ENCODE assay signal across 12 cellular contexts in genomic region chr5:139863361-139863760, GRCh38.
DNase-seq lines count a peak whose midpoint lies in the region; ATAC-seq and TF ChIP-seq lines count a peak whose summit lies in the region.
"Had no signal": no experiment of that assay in that cellular context is flagged by ENCODE, and none has a peak within 500 bp of the region (broad histone marks: within the 10 kb centered on the region; RNA-seq: fewer than 3 reads in every experiment).

No MANE protein-coding gene starts in this region.

- H3K23ac ChIP-seq in IMR-90 (ENCODE audit: low read depth, low read length), result no peak overlapping the region

- no peak overlapping the region for H4K8ac ChIP-seq in IMR-90 (ENCODE audit: low read depth in 2 of 2, low read length in 2 of 2)

- H4K20me1 ChIP-seq in IMR-90 (ENCODE audit: insufficient read depth, low read length), result no peaks in the 10 kb centered on the region
- H4K20me1 ChIP-seq: BLaER1 had no signal

- H3K4me1 ChIP-seq in IMR-90 (ENCODE audit: control insufficient read depth, insufficient read depth, low read length) (no peaks in the 10 kb centered on the region), lung (ENCODE audit: control insufficient read depth in 2 of 2, insufficient read depth in 2 of 2, low read length in 2 of 2) (no peaks in the 10 kb centered on the region)
- H3K4me1 ChIP-seq: BLaER1 had no signal

- no peak overlapping the region for H2AK5ac ChIP-seq in IMR-90 (ENCODE audit: low read depth, low read length)

- TF ChIP-seq POLR2A in IMR-90 (IDR thresholded peaks at IDR 0.05; ENCODE audit: low read depth, low read length), result no peak

- no peak overlapping the region for H2BK120ac ChIP-seq in IMR-90 (ENCODE audit: low read depth, low read length)

- intact Hi-C loops in IMR-90 (cut with micrococcal nuclease), result loop anchor here (5.0 kb wide), 1 partner anchor 104 kb away; no protein-coding TSS in a partner anchor

- no peak overlapping the region for H2AK9ac ChIP-seq in IMR-90 (replicated peaks; ENCODE audit: low read depth, low read length, poor library complexity)

- H3K9me3 ChIP-seq in IMR-90 (ENCODE audit: control insufficient read depth, insufficient read depth, low read length), result no peaks in the 10 kb centered on the region
- H3K9me3 ChIP-seq in lung (ENCODE audit: control insufficient read depth in 2 of 2, insufficient read depth in 1 of 2, low read length in 1 of 2), result no peaks in the 10 kb centered on the region
- H3K9me3 ChIP-seq: BLaER1 had no signal

- peaks cover 70% of the 10 kb centered on the region for H3K27me3 ChIP-seq in IMR-90 (ENCODE audit: control insufficient read depth, insufficient read depth, low read length)
- no peaks in the 10 kb centered on the region for H3K27me3 ChIP-seq in lung (ENCODE audit: control insufficient read depth, insufficient read depth)
- H3K27me3 ChIP-seq: BLaER1 had no signal

- no peak overlapping the region for H2BK20ac ChIP-seq in IMR-90 (ENCODE audit: low read depth, low read length)

- in situ Hi-C loops in IMR-90 (cut with MboI; ENCODE audit: low sequenced_read_pairs), result no loop called here

- DNase-seq in IMR-90 (no peak), foreskin fibroblast (peak; percentile 6 to 37), lung (ENCODE audit: low spot score) (peak; percentile 48), superior temporal gyrus (ENCODE audit: extremely low spot score) (peak; percentile 81), H4 (ENCODE audit: low spot score) (no peak), NCI-H1417 (lab: John Stamatoyannopoulos, UW) (no peak)
- DNase-seq in stimulated activated CD4-positive, alpha-beta T cell treated with anti-CD3 and anti-CD28 coated beads, Interleukin-4, amount 100 ng/mL, for 24 hours, result no peak
- no peak for DNase-seq in stimulated activated naive B cell treated with anti-CD40 and anti-IgM and Interleukin-4, amounts not matched to agents 10 μg/mL and 1 μg/mL and 100 μg/mL, for 72 hours

- TF ChIP-seq CTCF in IMR-90 (conservative IDR thresholded peaks at IDR 0.05; ENCODE audit: low read depth, low read length) (no peak), foreskin fibroblast (IDR thresholded peaks at IDR 0.05; ENCODE audit: low read depth, low read length) (no peak), lung (IDR thresholded peaks at IDR 0.05; ENCODE audit: control extremely low read depth, extremely low read depth) (no peak)

- no peak overlapping the region for H2BK5ac ChIP-seq in IMR-90 (ENCODE audit: low read depth, low read length, poor library complexity, severe bottlenecking)

- no TSS peak for BruUV-seq in IMR-90 (replicated peaks; lab: Mats Ljungman, UMichigan)

- dilution Hi-C loops in IMR-90 (cut with HindIII; ENCODE audit: low sequenced_read_pairs, unreplicated experiment), result no loop called here

- no peak overlapping the region for H3K27ac Mint-ChIP-seq in stimulated activated naive B cell treated with anti-CD40 and anti-IgM and Interleukin-4, amounts not matched to agents 10 μg/mL and 1 μg/mL and 100 μg/mL, for 72 hours
- H3K27ac Mint-ChIP-seq: activated CD4-positive, alpha-beta T cell treated with anti-CD3 and anti-CD28 coated beads for 36 hours had no signal

- no peaks in the 10 kb centered on the region for H3K79me1 ChIP-seq in IMR-90 (ENCODE audit: low read depth in 1 of 2, low read length in 2 of 2)

- POLR2A ChIA-PET in IMR-90 (lab: Charles Lee; ENCODE audit: unreplicated experiment), result no interaction called here

- H2BK15ac ChIP-seq in IMR-90 (ENCODE audit: low read depth, low read length), result no peak overlapping the region

- H3K4me1 Mint-ChIP-seq in stimulated activated naive B cell treated with anti-CD40 and anti-IgM and Interleukin-4, amounts not matched to agents 10 μg/mL and 1 μg/mL and 100 μg/mL, for 72 hours, result peaks cover 0 to 2% of the 10 kb centered on the region in 2 donors
- H3K4me1 Mint-ChIP-seq: activated CD4-positive, alpha-beta T cell treated with anti-CD3 and anti-CD28 coated beads for 36 hours; neural crest cell had no signal

- no peaks in the 10 kb centered on the region for H3K9me1 ChIP-seq in IMR-90 (ENCODE audit: insufficient read depth, low read length)

- no peak overlapping the region for H3K4me3 Mint-ChIP-seq in stimulated activated naive B cell treated with anti-CD40 and anti-IgM and Interleukin-4, amounts not matched to agents 10 μg/mL and 1 μg/mL and 100 μg/mL, for 72 hours
- H3K4me3 Mint-ChIP-seq: activated CD4-positive, alpha-beta T cell treated with anti-CD3 and anti-CD28 coated beads for 36 hours; neural crest cell had no signal

- no peak overlapping the region for H3K4me2 ChIP-seq in IMR-90 (ENCODE audit: low read depth, low read length)
- H3K4me2 ChIP-seq: BLaER1 had no signal

- no peaks in the 10 kb centered on the region for H3K9me3 Mint-ChIP-seq in stimulated activated naive B cell treated with anti-CD40 and anti-IgM and Interleukin-4, amounts not matched to agents 10 μg/mL and 1 μg/mL and 100 μg/mL, for 72 hours
- H3K9me3 Mint-ChIP-seq: neural crest cell had no signal

- no peak for TF ChIP-seq RAD21 in IMR-90 (IDR thresholded peaks at IDR 0.05; ENCODE audit: low read length)

- H3K18ac ChIP-seq in IMR-90 (ENCODE audit: low read depth, low read length), result no peak overlapping the region

- H3K27ac ChIP-seq in IMR-90 (ENCODE audit: insufficient read depth, low read length) (no peak overlapping the region), lung (ENCODE audit: low read depth in 1 of 2, low read length in 1 of 2) (no peak overlapping the region)
- H3K27ac ChIP-seq: BLaER1, HL-60 had no signal

- no peak overlapping the region for H4K91ac ChIP-seq in IMR-90 (ENCODE audit: insufficient read depth, low read depth, low read length)

- H3K56ac ChIP-seq in IMR-90 (ENCODE audit: extremely low read depth, insufficient read depth, low read length), result no peak overlapping the region

- 16% methylated on average over 7 of the region's 9 CpGs; no CpG with 5 or more reads in 1 of the 2 experiments for WGBS in IMR-90 (ENCODE audit: extremely low coverage in 2 of 2, insufficient read length in 1 of 2), 2 experiments
- WGBS in lung, 2 donors, result 48 to 79% methylated on average over 9 of the region's 9 CpGs

- peaks cover 25 to 35% of the 10 kb centered on the region in 2 donors for H3K27me3 Mint-ChIP-seq in stimulated activated naive B cell treated with anti-CD40 and anti-IgM and Interleukin-4, amounts not matched to agents 10 μg/mL and 1 μg/mL and 100 μg/mL, for 72 hours

- no peaks in the 10 kb centered on the region for H3K36me3 Mint-ChIP-seq in stimulated activated naive B cell treated with anti-CD40 and anti-IgM and Interleukin-4, amounts not matched to agents 10 μg/mL and 1 μg/mL and 100 μg/mL, for 72 hours

- no peaks in the 10 kb centered on the region for H3K36me3 ChIP-seq in IMR-90 (ENCODE audit: control insufficient read depth, insufficient read depth, low read length)
- H3K36me3 ChIP-seq in lung (ENCODE audit: control insufficient read depth in 2 of 2, insufficient read depth in 2 of 2, low read length in 2 of 2), result no peaks in the 10 kb centered on the region
- H3K36me3 ChIP-seq: BLaER1 had no signal

- CTCF ChIA-PET in IMR-90 (lab: Yijun Ruan, JAX), result interaction anchor here (0.6 to 2.6 kb wide), 2 partner anchors 76 to 106 kb away, joined by 3 to 11 read pairs; no protein-coding TSS in a partner anchor

- H2AFZ ChIP-seq in IMR-90 (replicated peaks; ENCODE audit: low read length, poor library complexity), result no peak overlapping the region

- H3K14ac ChIP-seq in IMR-90 (replicated peaks; ENCODE audit: low read depth, low read length), result no peak overlapping the region

- H3K4me3 ChIP-seq in IMR-90 (ENCODE audit: insufficient read depth, low read depth, low read length) (no peak overlapping the region), foreskin fibroblast (ENCODE audit: low read depth in 1 of 2, low read length in 2 of 2) (no peak overlapping the region), lung (no peak overlapping the region)
- H3K4me3 ChIP-seq: BLaER1 had no signal

- ATAC-seq in IMR-90 (ENCODE audit: low read depth) (peak; percentile 53), lung (ENCODE audit: insufficient read depth, low FRiP score) (no peak)
- ATAC-seq in stimulated activated naive B cell treated with anti-CD40 and anti-IgM and Interleukin-4, amounts not matched to agents 10 μg/mL and 1 μg/mL and 100 μg/mL, for 72 hours (replicated peaks), result no peak

- H3K9ac ChIP-seq in IMR-90 (ENCODE audit: low read depth, low read length), result no peak overlapping the region
- H3K9ac ChIP-seq: BLaER1 had no signal

- H3K4ac ChIP-seq in IMR-90 (ENCODE audit: low read depth, low read length), result no peak overlapping the region

- no peak overlapping the region for H4K5ac ChIP-seq in IMR-90 (ENCODE audit: low read depth, low read length)

TF ChIP-seq in IMR-90, 13 proteins besides CTCF, POLR2A, EP300 and RAD21:
- TF ChIP-seq RFX5 (IDR thresholded peaks at IDR 0.05; ENCODE audit: low read depth, low read length) (no peak), SMC3 (IDR thresholded peaks at IDR 0.05; ENCODE audit: low read depth, low read length) (no peak), FOS (IDR thresholded peaks at IDR 0.05; ENCODE audit: low read depth, low read length) (no peak), CHD1 (IDR thresholded peaks at IDR 0.05; ENCODE audit: low read depth, low read length) (no peak), MAFK (IDR thresholded peaks at IDR 0.05; ENCODE audit: low read depth, low read length) (no peak), BHLHE40 (IDR thresholded peaks at IDR 0.05; ENCODE audit: low read depth, low read length) (no peak), CEBPB (IDR thresholded peaks at IDR 0.05; ENCODE audit: low read depth, low read length) (no peak), MXI1 (IDR thresholded peaks at IDR 0.05; ENCODE audit: borderline replicate concordance, low read depth, low read length) (no peak), MAZ (IDR thresholded peaks at IDR 0.05; ENCODE audit: borderline replicate concordance, low read depth, low read length) (no peak), NFE2L2 (IDR thresholded peaks at IDR 0.05; ENCODE audit: low read depth, low read length) (no peak)

Comparison
In these comparisons a context has a peak if more than half of its experiments do, and no peak if none do; other contexts are left out.
1. DNase-seq: peak in foreskin fibroblast (2 of 2), lung (single experiment) and superior temporal gyrus (single experiment); none in IMR-90 (single experiment), H4 (single experiment), stimulated activated CD4-positive, alpha-beta T cell treated with anti-CD3 and anti-CD28 coated beads, Interleukin-4, amount 100 ng/mL, for 24 hours (single experiment), stimulated activated naive B cell treated with anti-CD40 and anti-IgM and Interleukin-4, amounts not matched to agents 10 μg/mL and 1 μg/mL and 100 μg/mL, for 72 hours (single experiment) and NCI-H1417 (0 of 3).